Comparison of ENCODE assay signal across 8 cellular contexts in genomic region chr5:59126665-59127354, GRCh38.
DNase-seq lines count a peak whose midpoint lies in the region; ATAC-seq and TF ChIP-seq lines count a peak whose summit lies in the region.

No MANE protein-coding gene starts in this region.

- H3K27me3 ChIP-seq in cardiac muscle cell (no peaks in the 10 kb centered on the region), mammary epithelial cell (ENCODE audit: insufficient read depth, low read length) (no peaks in the 10 kb centered on the region), lung (ENCODE audit: control insufficient read depth, insufficient read depth) (no peaks in the 10 kb centered on the region)

- no TSS peak for BruUV-seq in mammary epithelial cell (replicated peaks; lab: Mats Ljungman, UMichigan)

- CTCF ChIA-PET in mammary epithelial cell (lab: Charles Lee; ENCODE audit: low non-redundant PET), result no interaction called here

- no peaks in the 10 kb centered on the region for H3K27me3 Mint-ChIP-seq in natural killer cell (ENCODE audit: low read depth in 2 of 2)

- H3K27ac Mint-ChIP-seq in natural killer cell, result no peak overlapping the region

- H3K36me3 ChIP-seq in cardiac muscle cell (no peaks in the 10 kb centered on the region), mammary epithelial cell (ENCODE audit: insufficient read depth, low read length) (no peaks in the 10 kb centered on the region), lung (ENCODE audit: control insufficient read depth in 2 of 2, insufficient read depth in 2 of 2, low read length in 2 of 2) (no peaks in the 10 kb centered on the region)

- H3K79me2 ChIP-seq in mammary epithelial cell (ENCODE audit: insufficient read depth, low read length), result no peaks in the 10 kb centered on the region

- TF ChIP-seq CTCF in cardiac muscle cell (IDR thresholded peaks at IDR 0.05; ENCODE audit: low read depth, low read length) (no peak), mammary epithelial cell (conservative IDR thresholded peaks at IDR 0.05 in 1 of 2, IDR thresholded peaks at IDR 0.05 in 1 of 2; ENCODE audit: extremely low read depth in 1 of 2, insufficient read depth in 1 of 2, low read depth in 1 of 2, low read length in 2 of 2) (no peak), lung (IDR thresholded peaks at IDR 0.05; ENCODE audit: control extremely low read depth, extremely low read depth) (no peak), natural killer cell (IDR thresholded peaks at IDR 0.05) (no peak)

- in situ Hi-C loops in mammary epithelial cell (cut with MboI; ENCODE audit: low sequenced_read_pairs in 2 of 2), result no loop called here

- H3K4me1 ChIP-seq in cardiac muscle cell (ENCODE audit: low read depth) (peaks cover 59% of the 10 kb centered on the region), mammary epithelial cell (ENCODE audit: insufficient read depth, low read length) (peaks cover 6% of the 10 kb centered on the region), lung (ENCODE audit: control insufficient read depth in 2 of 2, insufficient read depth in 2 of 2, low read length in 2 of 2) (peaks cover 0 to 25% of the 10 kb centered on the region in 2 donors)

- H3K4me1 Mint-ChIP-seq in natural killer cell, result peaks cover 0 to 4% of the 10 kb centered on the region in 2 donors

- no peaks in the 10 kb centered on the region for H3K9me3 Mint-ChIP-seq in natural killer cell

- no peak overlapping the region for H3K4me3 Mint-ChIP-seq in natural killer cell

- intact Hi-C loops in cardiac septum (cut with DNase I), result loop anchor here (1.0 to 10.0 kb wide), 3 partner anchors 12 to 202 kb away; no protein-coding TSS in a partner anchor
- intact Hi-C loops in mammary epithelial cell (cut with micrococcal nuclease), result loop anchor here (2.0 kb wide), 1 partner anchor 28 kb away; no protein-coding TSS in a partner anchor
- intact Hi-C loops in natural killer cell (cut with micrococcal nuclease), result loop anchor here (1.0 to 5.0 kb wide), 4 partner anchors 28 to 230 kb away; no protein-coding TSS in a partner anchor

- H3K4me3 ChIP-seq in cardiac muscle cell (peak overlapping the region; percentile 15), mammary epithelial cell (replicated peaks in 1 of 3; ENCODE audit: insufficient read depth in 1 of 3, low read depth in 2 of 3, low read length in 3 of 3) (no peak overlapping the region), lung (no peak overlapping the region)

- DNase-seq in cardiac muscle cell (ENCODE audit: low read depth in 1 of 2, low spot score in 1 of 2) (peak in 1 of 2 donors; percentile 58), cardiac septum (ENCODE audit: low spot score) (no peak), mammary epithelial cell (no peak), lung (ENCODE audit: low spot score) (no peak), AG08396 (ENCODE audit: low spot score) (no peak), HK-2 (ENCODE audit: unreplicated experiment) (no peak), glomerular visceral epithelial cell (ENCODE audit: extremely low spot score) (no peak), natural killer cell (no peak)

- no peaks in the 10 kb centered on the region for H4K20me1 ChIP-seq in mammary epithelial cell (ENCODE audit: insufficient read depth, low read length)

- 32% methylated on average over 11 of the region's 11 CpGs for WGBS in mammary epithelial cell (ENCODE audit: low coverage, missing lambda C conversion rate)
- WGBS in lung, 2 donors, result 41 to 62% methylated on average over 11 of the region's 11 CpGs

- H2AFZ ChIP-seq in mammary epithelial cell (ENCODE audit: low read depth, low read length), result peak overlapping the region; percentile 77

- peak overlapping the region; percentile 54 for H3K4me2 ChIP-seq in mammary epithelial cell (ENCODE audit: insufficient read depth, low read depth, low read length)

- no peak for ATAC-seq in lung (ENCODE audit: insufficient read depth, low FRiP score)
- no peak for ATAC-seq in natural killer cell

- H3K9ac ChIP-seq in mammary epithelial cell (ENCODE audit: insufficient read depth, low read length), result no peak overlapping the region

- dilution Hi-C loops in mammary epithelial cell (cut with HindIII; ENCODE audit: low sequenced_read_pairs), result no loop called here

- no peaks in the 10 kb centered on the region for H3K9me3 ChIP-seq in cardiac muscle cell (ENCODE audit: low read depth)
- H3K9me3 ChIP-seq in mammary epithelial cell (replicated peaks; ENCODE audit: insufficient read depth, low read length), result no peaks in the 10 kb centered on the region
- no peaks in the 10 kb centered on the region for H3K9me3 ChIP-seq in lung (ENCODE audit: control insufficient read depth in 2 of 2, insufficient read depth in 1 of 2, low read length in 1 of 2)

- H3K36me3 Mint-ChIP-seq in natural killer cell, result no peaks in the 10 kb centered on the region

- H3K27ac ChIP-seq in cardiac muscle cell (peak overlapping the region; percentile 100), mammary epithelial cell (ENCODE audit: insufficient read depth, low read depth, low read length) (peak overlapping the region; percentile 57), lung (ENCODE audit: low read depth in 1 of 2, low read length in 1 of 2) (peak overlapping the region; percentile 85 to 93)
